Comparison of ENCODE assay signal across 8 cellular contexts in genomic region chr7:66044498-66044854, GRCh38. TPM values are rescaled to one million over a fixed set of nuclear protein-coding genes. Genes with fewer than 3 reads are reported as not detected.
DNase-seq lines count a peak whose midpoint lies in the region; ATAC-seq, FAIRE-seq and TF ChIP-seq lines count a peak whose summit lies in the region.
"Not testable (repeated sequence)": the region's sequence is repeated elsewhere in the genome, so short reads cannot be mapped to it uniquely, and the experiment has no call there.

No MANE protein-coding gene starts in this region.

- H3K4ac ChIP-seq in IMR-90 (ENCODE audit: low read depth, low read length), result not testable (repeated sequence)

- not testable (repeated sequence) for H3K36me3 Mint-ChIP-seq in CD14-positive monocyte; activated CD8-positive, alpha-beta memory T cell treated with anti-CD3 and anti-CD28 coated beads, Interleukin-2, amount 10 ng/mL, durations not matched to agents 7 days and 5 days

- H3K23ac ChIP-seq in IMR-90 (ENCODE audit: low read depth, low read length), result not testable (repeated sequence)

- H4K8ac ChIP-seq in IMR-90 (ENCODE audit: low read depth in 2 of 2, low read length in 2 of 2), result not testable (repeated sequence)

- H2BK15ac ChIP-seq in IMR-90 (ENCODE audit: low read depth, low read length), result peak overlapping the region; percentile 21; the same call in 2 of the 3 replicates

- not testable (repeated sequence) for TF ChIP-seq EP300 in HepG2 (IDR thresholded peaks at IDR 0.05; ENCODE audit: low read depth in 2 of 2, low read length in 2 of 2); HepG2 (CRISPR knock-in tag; IDR thresholded peaks at IDR 0.05; ENCODE audit: borderline replicate concordance)

- not testable (repeated sequence) for H3K4me3 ChIP-seq in IMR-90 (ENCODE audit: insufficient read depth, low read depth, low read length); HepG2 (replicated peaks in 1 of 3; ENCODE audit: insufficient read depth in 1 of 3, low read depth in 2 of 3, low read length in 3 of 3)
- H3K4me3 ChIP-seq in breast epithelium (peak overlapping the region; percentile 40 to 77 (median 60)), fibroblast of lung (replicated peaks in 1 of 4; ENCODE audit: control extremely low read depth in 1 of 4, insufficient read depth in 1 of 4, low read depth in 3 of 4, low read length in 4 of 4) (peak overlapping the region in 2 of 4 experiments; percentile 20 to 49), pancreas (peak overlapping the region; percentile 11 to 65 (median 46)), testis (peak overlapping the region; percentile 46 to 66)

- H3K4me1 ChIP-seq in IMR-90 (ENCODE audit: control insufficient read depth, insufficient read depth, low read length); breast epithelium; fibroblast of lung (ENCODE audit: control insufficient read depth, extremely low read depth, insufficient read depth, low read length); pancreas; testis: not testable (repeated sequence)
- H3K4me1 ChIP-seq in HepG2 (ENCODE audit: insufficient read depth, low read length), result peaks cover 21% of the 10 kb centered on the region

- H3K27ac Mint-ChIP-seq in CD14-positive monocyte, result peak overlapping the region in 1 of 7 donors; percentile 66
- H3K27ac Mint-ChIP-seq in activated CD8-positive, alpha-beta memory T cell treated with anti-CD3 and anti-CD28 coated beads, Interleukin-2, amount 10 ng/mL, durations not matched to agents 7 days and 5 days, result not testable (repeated sequence)

- not testable (repeated sequence) for H3K56ac ChIP-seq in IMR-90 (ENCODE audit: extremely low read depth, insufficient read depth, low read length)

- H4K5ac ChIP-seq in IMR-90 (ENCODE audit: low read depth, low read length), result not testable (repeated sequence)

- not testable (repeated sequence) for H3K14ac ChIP-seq in IMR-90 (replicated peaks; ENCODE audit: low read depth, low read length)

- H2BK20ac ChIP-seq in IMR-90 (ENCODE audit: low read depth, low read length), result not testable (repeated sequence)

- ATAC-seq in IMR-90 (ENCODE audit: low read depth); HepG2; pancreas: not testable (repeated sequence)
- peak; percentile 16 for ATAC-seq in activated CD8-positive, alpha-beta memory T cell treated with anti-CD3 and anti-CD28 coated beads, Interleukin-2, amount 10 ng/mL, durations not matched to agents 7 days and 5 days

- not testable (repeated sequence) for H4K20me1 ChIP-seq in IMR-90 (ENCODE audit: insufficient read depth, low read length); fibroblast of lung (ENCODE audit: control insufficient read depth, extremely low read depth, insufficient read depth, low read length); HepG2 (ENCODE audit: insufficient read depth, low read length)

- not testable (repeated sequence) for H3K27me3 ChIP-seq in IMR-90 (ENCODE audit: control insufficient read depth, insufficient read depth, low read length); breast epithelium; fibroblast of lung (ENCODE audit: control insufficient read depth, insufficient read depth, low read length); HepG2 (ENCODE audit: control insufficient read depth in 1 of 2, insufficient read depth in 2 of 2, low read length in 2 of 2); pancreas; testis

- not testable (repeated sequence) for TF ChIP-seq RAD21 in IMR-90 (IDR thresholded peaks at IDR 0.05; ENCODE audit: low read length); HepG2 (CRISPR knock-in tag; IDR thresholded peaks at IDR 0.05)

- H3K27ac ChIP-seq in IMR-90 (ENCODE audit: insufficient read depth, low read length); fibroblast of lung (ENCODE audit: insufficient read depth, low read length); HepG2 (ENCODE audit: extremely low read length, insufficient read depth, low read length): not testable (repeated sequence)
- H3K27ac ChIP-seq in breast epithelium (peak overlapping the region in 1 of 2 donors; percentile 21), pancreas (peak overlapping the region in 1 of 4 donors; percentile 69), testis (peak overlapping the region in 1 of 2 donors; percentile 8)

- H2AK5ac ChIP-seq in IMR-90 (ENCODE audit: low read depth, low read length), result not testable (repeated sequence)

- 100% methylated on average over 1 of the region's 17 CpGs; no CpG with 5 or more reads in 1 of the 2 experiments for WGBS in IMR-90 (ENCODE audit: extremely low coverage in 2 of 2, insufficient read length in 1 of 2), 2 experiments
- 62% methylated on average over 17 of the region's 17 CpGs for WGBS in HepG2 (ENCODE audit: low lambda C conversion rate)
- WGBS in pancreas, 2 donors, result 16 to 17% methylated on average over 17 of the region's 17 CpGs
- WGBS in testis, 2 donors, result 16 to 21% methylated on average over 14 to 17 of the region's 17 CpGs

- BruUV-seq in IMR-90 (replicated peaks; lab: Mats Ljungman, UMichigan); HepG2 (replicated peaks; lab: Mats Ljungman, UMichigan): not testable (repeated sequence)

- not testable (repeated sequence) for H2BK5ac ChIP-seq in IMR-90 (ENCODE audit: low read depth, low read length, poor library complexity, severe bottlenecking)

- H2BK120ac ChIP-seq in IMR-90 (ENCODE audit: low read depth, low read length), result not testable (repeated sequence)

- H3K9ac ChIP-seq in IMR-90 (ENCODE audit: low read depth, low read length); fibroblast of lung (ENCODE audit: insufficient read depth, low read length); HepG2 (ENCODE audit: insufficient read depth, low read depth, low read length): not testable (repeated sequence)

- H3K9me3 Mint-ChIP-seq in CD14-positive monocyte; activated CD8-positive, alpha-beta memory T cell treated with anti-CD3 and anti-CD28 coated beads, Interleukin-2, amount 10 ng/mL, durations not matched to agents 7 days and 5 days (ENCODE audit: low read depth): not testable (repeated sequence)

- not testable (repeated sequence) for H2AK9ac ChIP-seq in IMR-90 (replicated peaks; ENCODE audit: low read depth, low read length, poor library complexity)

- H3K9me3 ChIP-seq in IMR-90 (ENCODE audit: control insufficient read depth, insufficient read depth, low read length); breast epithelium; fibroblast of lung (ENCODE audit: control insufficient read depth, insufficient read depth, low read depth, low read length); HepG2 (ENCODE audit: low read length); pancreas; testis: not testable (repeated sequence)

- TF ChIP-seq CTCF in CD14-positive monocyte (IDR thresholded peaks at IDR 0.05); IMR-90 (conservative IDR thresholded peaks at IDR 0.05; ENCODE audit: low read depth, low read length); breast epithelium (IDR thresholded peaks at IDR 0.05); fibroblast of lung (conservative IDR thresholded peaks at IDR 0.05 in 1 of 2, IDR thresholded peaks at IDR 0.05 in 1 of 2; ENCODE audit: low read depth in 1 of 2, low read length in 2 of 2); HepG2 (CRISPR knock-in tag; IDR thresholded peaks at IDR 0.05); pancreas (IDR thresholded peaks at IDR 0.05); testis (IDR thresholded peaks at IDR 0.05): not testable (repeated sequence)

- in situ Hi-C loops in IMR-90 (cut with MboI; ENCODE audit: low sequenced_read_pairs); HepG2 (cut with HindIII; ENCODE audit: extremely low pct_ligation_motif_present, low pct_unique_long_range_greater_than_20kb): not testable (repeated sequence)

- not testable (repeated sequence) for H3K9me1 ChIP-seq in IMR-90 (ENCODE audit: insufficient read depth, low read length)

- not testable (repeated sequence) for H3K4me2 ChIP-seq in IMR-90 (ENCODE audit: low read depth, low read length)
- peak overlapping the region; percentile 25 for H3K4me2 ChIP-seq in fibroblast of lung (ENCODE audit: extremely low read depth, insufficient read depth, low read length)
- peak overlapping the region; percentile 83; the same call in 1 of the 2 replicates for H3K4me2 ChIP-seq in HepG2 (ENCODE audit: low read depth, low read length)

- intact Hi-C loops in CD14-positive monocyte (cut with micrococcal nuclease); IMR-90 (cut with micrococcal nuclease); breast epithelium (cut with DNase I; ENCODE audit: low total_unique reads); HepG2 (cut with micrococcal nuclease; ENCODE audit: unreplicated experiment); pancreas (cut with DNase I); testis (cut with DNase I; ENCODE audit: low total_unique reads): not testable (repeated sequence)

- not testable (repeated sequence) for H4K91ac ChIP-seq in IMR-90 (ENCODE audit: insufficient read depth, low read depth, low read length)

- dilution Hi-C loops in IMR-90 (cut with HindIII; ENCODE audit: low sequenced_read_pairs, unreplicated experiment), result not testable (repeated sequence)

- H3K79me2 ChIP-seq in fibroblast of lung (ENCODE audit: control insufficient read depth, insufficient read depth, low read length); HepG2 (ENCODE audit: insufficient read depth, low read length): not testable (repeated sequence)

- peak overlapping the region; percentile 74 to 92 for H3K4me3 Mint-ChIP-seq in CD14-positive monocyte
- H3K4me3 Mint-ChIP-seq in activated CD8-positive, alpha-beta memory T cell treated with anti-CD3 and anti-CD28 coated beads, Interleukin-2, amount 10 ng/mL, durations not matched to agents 7 days and 5 days, result peak overlapping the region; percentile 47

- not testable (repeated sequence) for DNase-seq in CD14-positive monocyte (ENCODE audit: low spot score); IMR-90; activated CD8-positive, alpha-beta memory T cell treated with anti-CD3 and anti-CD28 coated beads, Interleukin-2, amount 10 ng/mL, durations not matched to agents 7 days and 5 days; breast epithelium (ENCODE audit: low spot score in 2 of 2); fibroblast of lung (ENCODE audit: low read depth in 2 of 2); HepG2 (ENCODE audit: low spot score); pancreas; testis

- POLR2A ChIA-PET in IMR-90 (lab: Charles Lee; ENCODE audit: unreplicated experiment); HepG2 (lab: Yijun Ruan, JAX): not testable (repeated sequence)

- H3K18ac ChIP-seq in IMR-90 (ENCODE audit: low read depth, low read length), result not testable (repeated sequence)

- H3K79me1 ChIP-seq in IMR-90 (ENCODE audit: low read depth in 1 of 2, low read length in 2 of 2), result not testable (repeated sequence)

- not testable (repeated sequence) for TF ChIP-seq POLR2A in IMR-90 (IDR thresholded peaks at IDR 0.05; ENCODE audit: low read depth, low read length); breast epithelium (IDR thresholded peaks at IDR 0.05); HepG2 (IDR thresholded peaks at IDR 0.05; ENCODE audit: insufficient read depth in 1 of 2, low read depth in 2 of 2, low read length in 2 of 2); testis (IDR thresholded peaks at IDR 0.05)

- FAIRE-seq in HepG2 (lab: Jason Lieb, UNC); pancreas (lab: Jason Lieb, UNC): not testable (repeated sequence)

- peaks cover 15 to 37% (median 29%) of the 10 kb centered on the region in 3 donors for H3K27me3 Mint-ChIP-seq in CD14-positive monocyte (ENCODE audit: low read depth in 3 of 3)
- peaks cover 27% of the 10 kb centered on the region for H3K27me3 Mint-ChIP-seq in activated CD8-positive, alpha-beta memory T cell treated with anti-CD3 and anti-CD28 coated beads, Interleukin-2, amount 10 ng/mL, durations not matched to agents 7 days and 5 days

- H2AFZ ChIP-seq in IMR-90 (replicated peaks; ENCODE audit: low read length, poor library complexity), result peak overlapping the region; percentile 92
- H2AFZ ChIP-seq in fibroblast of lung (ENCODE audit: low read length), result peak overlapping the region; percentile 33
- H2AFZ ChIP-seq in HepG2 (ENCODE audit: low read length), result not testable (repeated sequence)

- peaks cover 13% of the 10 kb centered on the region for H3K4me1 Mint-ChIP-seq in CD14-positive monocyte
- not testable (repeated sequence) for H3K4me1 Mint-ChIP-seq in activated CD8-positive, alpha-beta memory T cell treated with anti-CD3 and anti-CD28 coated beads, Interleukin-2, amount 10 ng/mL, durations not matched to agents 7 days and 5 days

- not testable (repeated sequence) for H3K36me3 ChIP-seq in IMR-90 (ENCODE audit: control insufficient read depth, insufficient read depth, low read length); breast epithelium; fibroblast of lung (ENCODE audit: control insufficient read depth, insufficient read depth, low read length); HepG2 (replicated peaks in 1 of 2; ENCODE audit: control insufficient read depth in 1 of 2, insufficient read depth in 2 of 2, low read length in 2 of 2); pancreas; testis (ENCODE audit: low read depth, missing control alignments)

- CTCF ChIA-PET in IMR-90 (lab: Yijun Ruan, JAX); HepG2 (lab: Yijun Ruan, JAX; ENCODE audit: low intra/inter-chr PET ratio, low total read pairs): not testable (repeated sequence)
- CTCF ChIA-PET in activated CD8-positive, alpha-beta memory T cell treated with anti-CD3 and anti-CD28 coated beads, Interleukin-2, amount 10 ng/mL, durations not matched to agents 7 days and 5 days (lab: Charles Lee), result interaction anchor here (0.6 kb wide), 1 partner anchor 202 kb away, joined by 4 read pairs; no protein-coding TSS in a partner anchor

RNA-seq across cellular contexts. Expression of gene ASL, which starts 31.1 kb away (rescaled TPM):
- 10 to 100 TPM; 29.7 to 35.9 TPM for polyA plus RNA-seq in CD14-positive monocyte
- total RNA-seq in IMR-90 (2012; rRNA removed), result 42.8 and 50.0 TPM in 2 replicates
- polyA plus RNA-seq in IMR-90 (2012; rRNA removed), result 49.0 and 49.7 TPM in 2 replicates
- polyA plus RNA-seq in IMR-90 (2012; cell fraction: cytosol; rRNA removed), result 41.3 and 45.5 TPM in 2 replicates
- polyA plus RNA-seq in IMR-90 (2012; cell fraction: nucleus; rRNA removed; ENCODE audit: low replicate concordance), result 95.3 and 201 TPM in 2 replicates
- total RNA-seq in activated CD8-positive, alpha-beta memory T cell treated with anti-CD3 and anti-CD28 coated beads, Interleukin-2, amount 10 ng/mL, durations not matched to agents 7 days and 5 days, result 10 to 100 TPM; 30.1 to 36.7 TPM
- total RNA-seq in breast epithelium, result 10 to 100 TPM; 31.9 to 39.8 (median 33.1) TPM
- total RNA-seq in fibroblast of lung, result 18.7 and 36.0 TPM in 2 replicates
- 23.4 and 27.0 TPM in 2 replicates for polyA plus RNA-seq in fibroblast of lung
- polyA plus RNA-seq in fibroblast of lung (2012), result 37.0 and 41.6 TPM in 2 replicates
- polyA minus RNA-seq in fibroblast of lung (ENCODE audit: low replicate concordance), result 51.2 and 65.8 TPM in 2 replicates
- 63.8 and 71.4 TPM in 2 replicates for total RNA-seq in HepG2 (2016; rRNA removed; fragmentation: Illumina TruSeq; extraction: Trizol)
- total RNA-seq in HepG2 (2016; cell fraction: cytosol; rRNA removed; fragmentation: Illumina TruSeq; extraction: Trizol; ENCODE audit: low read depth), result 10.8 and 15.3 TPM in 2 replicates
- 60.6 and 73.6 TPM in 2 replicates for total RNA-seq in HepG2 (2016; cell fraction: insoluble cytoplasmic fraction; rRNA removed; fragmentation: Illumina TruSeq; extraction: Trizol)
- 20.5 and 23.7 TPM in 2 replicates for total RNA-seq in HepG2 (2016; cell fraction: membrane; rRNA removed; fragmentation: Illumina TruSeq; extraction: Trizol)
- total RNA-seq in HepG2 (2016; cell fraction: nucleus; rRNA removed; fragmentation: Illumina TruSeq; extraction: Trizol), result 55.0 and 59.3 TPM in 2 replicates
- 96.5 and 146 TPM in 2 replicates for polyA plus RNA-seq in HepG2 (2011; rRNA removed)
- polyA plus RNA-seq in HepG2 (2011; cell fraction: cytosol; rRNA removed), result 66.0 and 85.0 TPM in 2 replicates
- 457 and 482 TPM in 2 replicates for polyA plus RNA-seq in HepG2 (2011; cell fraction: nucleus; rRNA removed)
- 39.6 and 57.0 TPM in 2 replicates for polyA plus RNA-seq in HepG2 (2012)
- polyA plus RNA-seq in HepG2 (2016; cell fraction: cytosol; fragmentation: Illumina TruSeq; extraction: Trizol; ENCODE audit: low read depth), result 11.1 and 12.7 TPM in 2 replicates
- polyA plus RNA-seq in HepG2 (2016; cell fraction: insoluble cytoplasmic fraction; fragmentation: Illumina TruSeq; extraction: Trizol; ENCODE audit: low read depth), result 58.1 and 62.4 TPM in 2 replicates
- polyA plus RNA-seq in HepG2 (2016; cell fraction: membrane; fragmentation: Illumina TruSeq; extraction: Trizol; ENCODE audit: low read depth), result 16.6 and 18.5 TPM in 2 replicates
- 139 and 142 TPM in 2 replicates for polyA plus RNA-seq in HepG2 (2016; cell fraction: nucleus; fragmentation: Illumina TruSeq; extraction: Trizol; ENCODE audit: insufficient read depth, low read depth)
- polyA minus RNA-seq in HepG2 (2011; rRNA and poly(A)+ RNA removed; ENCODE audit: low replicate concordance), result 24.9 and 94.0 TPM in 2 replicates
- 24.2 and 27.0 TPM in 2 replicates for polyA minus RNA-seq in HepG2 (2011; cell fraction: cytosol; rRNA and poly(A)+ RNA removed)
- polyA minus RNA-seq in HepG2 (2011; cell fraction: nucleus; rRNA and poly(A)+ RNA removed), result 42.9 and 53.5 TPM in 2 replicates
- 10 to 100 TPM; 15.6 to 27.7 (median 24.4) TPM for total RNA-seq in pancreas
- 10 to 100 TPM; 43.8 to 63.2 TPM for polyA plus RNA-seq in pancreas
- total RNA-seq in testis, result 10 to 100 TPM; 12.0 to 15.9 TPM
- 9.5 TPM for polyA plus RNA-seq in testis (ENCODE audit: insufficient read depth, low read depth, low replicate concordance)
